In the genomic region with DNA sequence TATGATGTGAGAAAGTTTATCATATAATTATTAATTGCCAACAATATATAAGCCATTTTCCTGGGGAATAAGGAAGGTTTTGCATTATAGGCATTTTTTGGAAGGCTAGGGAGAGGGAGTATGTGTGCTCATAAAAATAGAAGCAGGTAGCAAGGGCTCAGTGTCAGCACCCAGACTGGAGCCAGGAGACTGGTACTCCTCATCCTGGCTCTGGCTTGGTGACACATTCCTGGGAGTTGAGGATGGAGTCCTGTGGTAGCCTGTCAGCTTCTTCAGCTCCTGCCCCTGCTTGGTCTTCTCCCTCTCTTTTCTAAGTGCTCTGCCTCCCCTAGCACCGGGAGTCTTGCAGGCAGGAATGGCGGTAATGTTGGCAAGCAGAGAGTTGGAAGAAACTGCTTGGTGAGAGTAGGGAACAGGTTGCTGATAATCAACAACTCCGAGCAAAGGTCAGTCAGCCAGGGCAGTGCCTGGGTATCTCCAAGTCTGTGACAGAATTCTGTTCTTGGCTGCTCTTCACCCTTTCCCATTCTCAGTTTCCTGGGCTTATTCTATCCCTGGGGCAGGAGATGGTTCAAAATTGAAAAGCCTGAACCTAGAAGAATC, we compare ENCODE assay signal across 1 cellular context.
TF ChIP-seq lines count a peak whose summit lies in the region.

No MANE protein-coding gene starts in this region.

TF ChIP-seq in HepG2, 621 proteins besides CTCF, POLR2A, EP300 and RAD21 (continued from another document and continues in another):
- TF ChIP-seq, protein P1, sequence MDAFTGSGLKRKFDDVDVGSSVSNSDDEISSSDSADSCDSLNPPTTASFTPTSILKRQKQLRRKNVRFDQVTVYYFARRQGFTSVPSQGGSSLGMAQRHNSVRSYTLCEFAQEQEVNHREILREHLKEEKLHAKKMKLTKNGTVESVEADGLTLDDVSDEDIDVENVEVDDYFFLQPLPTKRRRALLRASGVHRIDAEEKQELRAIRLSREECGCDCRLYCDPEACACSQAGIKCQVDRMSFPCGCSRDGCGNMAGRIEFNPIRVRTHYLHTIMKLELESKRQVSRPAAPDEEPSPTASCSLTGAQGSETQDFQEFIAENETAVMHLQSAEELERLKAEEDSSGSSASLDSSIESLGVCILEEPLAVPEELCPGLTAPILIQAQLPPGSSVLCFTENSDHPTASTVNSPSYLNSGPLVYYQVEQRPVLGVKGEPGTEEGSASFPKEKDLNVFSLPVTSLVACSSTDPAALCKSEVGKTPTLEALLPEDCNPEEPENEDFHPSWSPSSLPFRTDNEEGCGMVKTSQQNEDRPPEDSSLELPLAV (CRISPR knock-in tag; conservative IDR thresholded peaks at IDR 0.05; ENCODE audit: low read depth): no peak
- TF ChIP-seq ZNF776 (CRISPR knock-in tag; IDR thresholded peaks at IDR 0.05) (no peak), POGZ (CRISPR knock-in tag; IDR thresholded peaks at IDR 0.05) (peak; percentile 49; the same call in 1 of the 2 replicates), ZNF446 (CRISPR knock-in tag; IDR thresholded peaks at IDR 0.05) (no peak), NFIB (CRISPR knock-in tag; IDR thresholded peaks at IDR 0.05; ENCODE audit: borderline replicate concordance) (no peak), MTF1 (CRISPR knock-in tag; IDR thresholded peaks at IDR 0.05) (no peak), ZNF644 (CRISPR knock-in tag; IDR thresholded peaks at IDR 0.05; ENCODE audit: low read depth) (peak; percentile 60; the same call in 1 of the 2 replicates), MAFK (conservative IDR thresholded peaks at IDR 0.05 in 1 of 2, IDR thresholded peaks at IDR 0.05 in 1 of 2; ENCODE audit: low read length in 2 of 2) (0 out of 4 replicates have a peak, but pooled peaks of 1 of the 2 experiments have one; percentile 18), HNF4A (CRISPR knock-in tag; IDR thresholded peaks at IDR 0.05) (peak; percentile 49), HMG20A (CRISPR knock-in tag; IDR thresholded peaks at IDR 0.05; ENCODE audit: borderline replicate concordance) (no peak), ZNF878 (CRISPR knock-in tag; IDR thresholded peaks at IDR 0.05) (no peak), FOXA1 (IDR thresholded peaks at IDR 0.05) (no peak), FOXA1 (CRISPR knock-in tag; IDR thresholded peaks at IDR 0.05) (no peak), BORCS8-MEF2B (CRISPR knock-in tag; IDR thresholded peaks at IDR 0.05) (no peak), SMARCC2 (IDR thresholded peaks at IDR 0.05) (no peak), FOSL2 (CRISPR knock-in tag; IDR thresholded peaks at IDR 0.05) (no peak), MTA1 (CRISPR knock-in tag; IDR thresholded peaks at IDR 0.05; ENCODE audit: borderline replicate concordance) (no peak), ZSCAN25 (CRISPR knock-in tag; IDR thresholded peaks at IDR 0.05) (no peak), RORA (CRISPR knock-in tag; IDR thresholded peaks at IDR 0.05) (no peak), CBFB (CRISPR knock-in tag; IDR thresholded peaks at IDR 0.05) (no peak), CC2D1A (CRISPR knock-in tag; IDR thresholded peaks at IDR 0.05) (no peak), ZNF777 (CRISPR knock-in tag; IDR thresholded peaks at IDR 0.05) (no peak), SCMH1 (CRISPR knock-in tag; IDR thresholded peaks at IDR 0.05; ENCODE audit: borderline replicate concordance) (no peak), ZNF703 (CRISPR knock-in tag; IDR thresholded peaks at IDR 0.05; ENCODE audit: borderline replicate concordance) (no peak)
- TF ChIP-seq, protein P2, sequence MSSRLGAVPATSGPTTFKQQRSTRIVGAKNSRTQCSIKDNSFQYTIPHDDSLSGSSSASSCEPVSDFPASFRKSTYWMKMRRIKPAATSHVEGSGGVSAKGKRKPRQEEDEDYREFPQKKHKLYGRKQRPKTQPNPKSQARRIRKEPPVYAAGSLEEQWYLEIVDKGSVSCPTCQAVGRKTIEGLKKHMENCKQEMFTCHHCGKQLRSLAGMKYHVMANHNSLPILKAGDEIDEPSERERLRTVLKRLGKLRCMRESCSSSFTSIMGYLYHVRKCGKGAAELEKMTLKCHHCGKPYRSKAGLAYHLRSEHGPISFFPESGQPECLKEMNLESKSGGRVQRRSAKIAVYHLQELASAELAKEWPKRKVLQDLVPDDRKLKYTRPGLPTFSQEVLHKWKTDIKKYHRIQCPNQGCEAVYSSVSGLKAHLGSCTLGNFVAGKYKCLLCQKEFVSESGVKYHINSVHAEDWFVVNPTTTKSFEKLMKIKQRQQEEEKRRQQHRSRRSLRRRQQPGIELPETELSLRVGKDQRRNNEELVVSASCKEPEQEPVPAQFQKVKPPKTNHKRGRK (CRISPR knock-in tag; IDR thresholded peaks at IDR 0.05): no peak
- TF ChIP-seq, protein P3, sequence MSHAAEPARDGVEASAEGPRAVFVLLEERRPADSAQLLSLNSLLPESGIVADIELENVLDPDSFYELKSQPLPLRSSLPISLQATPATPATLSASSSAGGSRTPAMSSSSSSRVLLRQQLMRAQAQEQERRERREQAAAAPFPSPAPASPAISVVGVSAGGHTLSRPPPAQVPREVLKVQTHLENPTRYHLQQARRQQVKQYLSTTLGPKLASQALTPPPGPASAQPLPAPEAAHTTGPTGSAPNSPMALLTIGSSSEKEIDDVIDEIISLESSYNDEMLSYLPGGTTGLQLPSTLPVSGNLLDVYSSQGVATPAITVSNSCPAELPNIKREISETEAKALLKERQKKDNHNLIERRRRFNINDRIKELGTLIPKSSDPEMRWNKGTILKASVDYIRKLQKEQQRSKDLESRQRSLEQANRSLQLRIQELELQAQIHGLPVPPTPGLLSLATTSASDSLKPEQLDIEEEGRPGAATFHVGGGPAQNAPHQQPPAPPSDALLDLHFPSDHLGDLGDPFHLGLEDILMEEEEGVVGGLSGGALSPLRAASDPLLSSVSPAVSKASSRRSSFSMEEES (CRISPR knock-in tag; IDR thresholded peaks at IDR 0.05): no peak
- TF ChIP-seq, protein P4, sequence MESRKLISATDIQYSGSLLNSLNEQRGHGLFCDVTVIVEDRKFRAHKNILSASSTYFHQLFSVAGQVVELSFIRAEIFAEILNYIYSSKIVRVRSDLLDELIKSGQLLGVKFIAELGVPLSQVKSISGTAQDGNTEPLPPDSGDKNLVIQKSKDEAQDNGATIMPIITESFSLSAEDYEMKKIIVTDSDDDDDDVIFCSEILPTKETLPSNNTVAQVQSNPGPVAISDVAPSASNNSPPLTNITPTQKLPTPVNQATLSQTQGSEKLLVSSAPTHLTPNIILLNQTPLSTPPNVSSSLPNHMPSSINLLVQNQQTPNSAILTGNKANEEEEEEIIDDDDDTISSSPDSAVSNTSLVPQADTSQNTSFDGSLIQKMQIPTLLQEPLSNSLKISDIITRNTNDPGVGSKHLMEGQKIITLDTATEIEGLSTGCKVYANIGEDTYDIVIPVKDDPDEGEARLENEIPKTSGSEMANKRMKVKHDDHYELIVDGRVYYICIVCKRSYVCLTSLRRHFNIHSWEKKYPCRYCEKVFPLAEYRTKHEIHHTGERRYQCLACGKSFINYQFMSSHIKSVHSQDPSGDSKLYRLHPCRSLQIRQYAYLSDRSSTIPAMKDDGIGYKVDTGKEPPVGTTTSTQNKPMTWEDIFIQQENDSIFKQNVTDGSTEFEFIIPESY (CRISPR knock-in tag; IDR thresholded peaks at IDR 0.05): peak; percentile 88
- TF ChIP-seq, protein P5, sequence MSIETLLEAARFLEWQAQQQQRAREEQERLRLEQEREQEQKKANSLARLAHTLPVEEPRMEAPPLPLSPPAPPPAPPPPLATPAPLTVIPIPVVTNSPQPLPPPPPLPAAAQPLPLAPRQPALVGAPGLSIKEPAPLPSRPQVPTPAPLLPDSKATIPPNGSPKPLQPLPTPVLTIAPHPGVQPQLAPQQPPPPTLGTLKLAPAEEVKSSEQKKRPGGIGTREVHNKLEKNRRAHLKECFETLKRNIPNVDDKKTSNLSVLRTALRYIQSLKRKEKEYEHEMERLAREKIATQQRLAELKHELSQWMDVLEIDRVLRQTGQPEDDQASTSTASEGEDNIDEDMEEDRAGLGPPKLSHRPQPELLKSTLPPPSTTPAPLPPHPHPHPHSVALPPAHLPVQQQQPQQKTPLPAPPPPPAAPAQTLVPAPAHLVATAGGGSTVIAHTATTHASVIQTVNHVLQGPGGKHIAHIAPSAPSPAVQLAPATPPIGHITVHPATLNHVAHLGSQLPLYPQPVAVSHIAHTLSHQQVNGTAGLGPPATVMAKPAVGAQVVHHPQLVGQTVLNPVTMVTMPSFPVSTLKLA (IDR thresholded peaks at IDR 0.05): no peak
- TF ChIP-seq, protein P6, sequence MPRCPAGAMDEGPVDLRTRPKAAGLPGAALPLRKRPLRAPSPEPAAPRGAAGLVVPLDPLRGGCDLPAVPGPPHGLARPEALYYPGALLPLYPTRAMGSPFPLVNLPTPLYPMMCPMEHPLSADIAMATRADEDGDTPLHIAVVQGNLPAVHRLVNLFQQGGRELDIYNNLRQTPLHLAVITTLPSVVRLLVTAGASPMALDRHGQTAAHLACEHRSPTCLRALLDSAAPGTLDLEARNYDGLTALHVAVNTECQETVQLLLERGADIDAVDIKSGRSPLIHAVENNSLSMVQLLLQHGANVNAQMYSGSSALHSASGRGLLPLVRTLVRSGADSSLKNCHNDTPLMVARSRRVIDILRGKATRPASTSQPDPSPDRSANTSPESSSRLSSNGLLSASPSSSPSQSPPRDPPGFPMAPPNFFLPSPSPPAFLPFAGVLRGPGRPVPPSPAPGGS (CRISPR knock-in tag; IDR thresholded peaks at IDR 0.05): no peak
- TF ChIP-seq, protein P7, sequence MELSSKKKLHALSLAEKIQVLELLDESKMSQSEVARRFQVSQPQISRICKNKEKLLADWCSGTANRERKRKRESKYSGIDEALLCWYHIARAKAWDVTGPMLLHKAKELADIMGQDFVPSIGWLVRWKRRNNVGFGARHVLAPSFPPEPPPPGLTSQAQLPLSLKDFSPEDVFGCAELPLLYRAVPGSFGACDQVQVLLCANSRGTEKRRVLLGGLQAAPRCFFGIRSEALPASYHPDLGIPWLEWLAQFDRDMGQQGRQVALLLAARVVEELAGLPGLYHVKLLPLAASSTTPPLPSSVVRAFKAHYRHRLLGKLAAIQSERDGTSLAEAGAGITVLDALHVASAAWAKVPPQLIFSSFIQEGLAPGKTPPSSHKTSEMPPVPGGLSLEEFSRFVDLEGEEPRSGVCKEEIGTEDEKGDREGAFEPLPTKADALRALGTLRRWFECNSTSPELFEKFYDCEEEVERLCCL (CRISPR knock-in tag; IDR thresholded peaks at IDR 0.05; ENCODE audit: borderline replicate concordance): no peak
- TF ChIP-seq, protein P8, sequence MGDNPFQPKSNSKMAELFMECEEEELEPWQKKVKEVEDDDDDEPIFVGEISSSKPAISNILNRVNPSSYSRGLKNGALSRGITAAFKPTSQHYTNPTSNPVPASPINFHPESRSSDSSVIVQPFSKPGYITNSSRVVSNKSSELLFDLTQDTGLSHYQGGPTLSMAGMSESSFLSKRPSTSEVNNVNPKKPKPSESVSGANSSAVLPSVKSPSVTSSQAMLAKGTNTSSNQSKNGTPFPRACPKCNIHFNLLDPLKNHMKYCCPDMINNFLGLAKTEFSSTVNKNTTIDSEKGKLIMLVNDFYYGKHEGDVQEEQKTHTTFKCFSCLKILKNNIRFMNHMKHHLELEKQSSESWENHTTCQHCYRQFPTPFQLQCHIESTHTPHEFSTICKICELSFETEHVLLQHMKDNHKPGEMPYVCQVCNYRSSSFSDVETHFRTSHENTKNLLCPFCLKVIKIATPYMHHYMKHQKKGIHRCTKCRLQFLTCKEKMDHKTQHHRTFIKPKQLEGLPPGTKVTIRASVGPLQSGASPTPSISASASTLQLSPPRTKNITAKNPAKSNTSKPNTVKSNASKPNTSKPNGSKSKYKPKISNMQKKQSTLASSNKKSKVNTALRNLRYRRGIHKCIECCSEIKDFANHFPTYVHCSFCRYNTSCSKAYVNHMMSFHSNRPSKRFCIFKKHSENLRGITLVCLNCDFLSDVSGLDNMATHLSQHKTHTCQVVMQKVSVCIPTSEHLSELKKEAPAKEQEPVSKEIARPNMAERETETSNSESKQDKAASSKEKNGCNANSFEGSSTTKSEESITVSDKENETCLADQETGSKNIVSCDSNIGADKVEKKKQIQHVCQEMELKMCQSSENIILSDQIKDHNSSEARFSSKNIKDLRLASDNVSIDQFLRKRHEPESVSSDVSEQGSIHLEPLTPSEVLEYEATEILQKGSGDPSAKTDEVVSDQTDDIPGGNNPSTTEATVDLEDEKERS (CRISPR knock-in tag; IDR thresholded peaks at IDR 0.05): no peak
- TF ChIP-seq, protein P9, sequence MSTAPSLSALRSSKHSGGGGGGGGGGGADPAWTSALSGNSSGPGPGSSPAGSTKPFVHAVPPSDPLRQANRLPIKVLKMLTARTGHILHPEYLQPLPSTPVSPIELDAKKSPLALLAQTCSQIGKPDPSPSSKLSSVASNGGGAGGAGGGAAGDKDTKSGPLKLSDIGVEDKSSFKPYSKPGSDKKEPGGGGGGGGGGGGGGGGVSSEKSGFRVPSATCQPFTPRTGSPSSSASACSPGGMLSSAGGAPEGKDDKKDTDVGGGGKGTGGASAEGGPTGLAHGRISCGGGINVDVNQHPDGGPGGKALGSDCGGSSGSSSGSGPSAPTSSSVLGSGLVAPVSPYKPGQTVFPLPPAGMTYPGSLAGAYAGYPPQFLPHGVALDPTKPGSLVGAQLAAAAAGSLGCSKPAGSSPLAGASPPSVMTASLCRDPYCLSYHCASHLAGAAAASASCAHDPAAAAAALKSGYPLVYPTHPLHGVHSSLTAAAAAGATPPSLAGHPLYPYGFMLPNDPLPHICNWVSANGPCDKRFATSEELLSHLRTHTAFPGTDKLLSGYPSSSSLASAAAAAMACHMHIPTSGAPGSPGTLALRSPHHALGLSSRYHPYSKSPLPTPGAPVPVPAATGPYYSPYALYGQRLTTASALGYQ (CRISPR knock-in tag; IDR thresholded peaks at IDR 0.05): no peak
- TF ChIP-seq, protein P10, sequence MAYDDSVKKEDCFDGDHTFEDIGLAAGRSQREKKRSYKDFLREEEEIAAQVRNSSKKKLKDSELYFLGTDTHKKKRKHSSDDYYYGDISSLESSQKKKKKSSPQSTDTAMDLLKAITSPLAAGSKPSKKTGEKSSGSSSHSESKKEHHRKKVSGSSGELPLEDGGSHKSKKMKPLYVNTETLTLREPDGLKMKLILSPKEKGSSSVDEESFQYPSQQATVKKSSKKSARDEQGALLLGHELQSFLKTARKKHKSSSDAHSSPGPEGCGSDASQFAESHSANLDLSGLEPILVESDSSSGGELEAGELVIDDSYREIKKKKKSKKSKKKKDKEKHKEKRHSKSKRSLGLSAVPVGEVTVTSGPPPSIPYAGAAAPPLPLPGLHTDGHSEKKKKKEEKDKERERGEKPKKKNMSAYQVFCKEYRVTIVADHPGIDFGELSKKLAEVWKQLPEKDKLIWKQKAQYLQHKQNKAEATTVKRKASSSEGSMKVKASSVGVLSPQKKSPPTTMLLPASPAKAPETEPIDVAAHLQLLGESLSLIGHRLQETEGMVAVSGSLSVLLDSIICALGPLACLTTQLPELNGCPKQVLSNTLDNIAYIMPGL (CRISPR knock-in tag; IDR thresholded peaks at IDR 0.05; ENCODE audit: borderline replicate concordance in 1 of 2, low read depth in 1 of 2): no peak
